ENCODE assay signal across 18 cellular contexts in the genomic region with DNA sequence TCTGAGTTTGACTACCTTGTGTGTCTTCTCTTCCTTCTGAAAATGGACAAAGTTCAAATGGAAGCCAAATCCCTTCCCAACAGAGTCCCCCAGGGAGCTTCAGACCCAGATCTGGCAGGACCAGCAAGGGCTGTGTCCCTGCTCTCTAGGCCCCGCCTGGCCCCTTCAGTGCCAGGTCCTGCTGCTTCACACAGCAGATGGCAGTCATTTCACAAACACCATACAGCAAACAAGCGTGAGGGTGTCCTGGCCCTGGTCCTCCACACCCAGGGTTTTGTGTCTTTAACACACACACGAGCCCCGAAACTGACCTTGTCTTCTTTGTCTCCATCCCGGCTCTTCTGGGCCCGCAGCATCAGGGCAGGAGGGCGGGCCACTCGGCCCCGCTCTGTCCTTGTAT.
"Had no signal": no experiment of that assay in that cellular context is flagged by ENCODE, and none has a peak within 500 bp of the region (broad histone marks: within the 10 kb centered on the region; RNA-seq: fewer than 3 reads in every experiment).

No MANE protein-coding gene starts in this region.

- H3K9ac ChIP-seq: parathyroid adenoma had no signal

- H3K9me3 ChIP-seq: esophagus muscularis mucosa, gastroesophageal sphincter, neutrophil had no signal

- H3K9me3 Mint-ChIP-seq: activated T-cell treated with anti-CD3 and anti-CD28 coated beads, Interleukin-2, amount 50 U/mL, for 72 hours; central memory CD8-positive, alpha-beta T cell; naive thymus-derived CD8-positive, alpha-beta T cell had no signal

- H3K4me3 Mint-ChIP-seq: activated T-cell treated with anti-CD3 and anti-CD28 coated beads, Interleukin-2, amount 50 U/mL, for 72 hours; central memory CD8-positive, alpha-beta T cell; immature natural killer cell; naive thymus-derived CD8-positive, alpha-beta T cell had no signal

- H3K4me1 Mint-ChIP-seq: central memory CD8-positive, alpha-beta T cell; immature natural killer cell had no signal

- H3K36me3 Mint-ChIP-seq: immature natural killer cell; naive thymus-derived CD8-positive, alpha-beta T cell had no signal

- H3K27me3 ChIP-seq: brain microvascular endothelial cell, neutrophil had no signal

- H3K27ac Mint-ChIP-seq: activated T-cell treated with anti-CD3 and anti-CD28 coated beads, Interleukin-2, amount 50 U/mL, for 72 hours; immature natural killer cell; naive thymus-derived CD8-positive, alpha-beta T cell had no signal

- H3K79me2 ChIP-seq: parathyroid adenoma had no signal

- H3K27ac ChIP-seq: brain microvascular endothelial cell, esophagus muscularis mucosa, gastroesophageal sphincter, neutrophil, parathyroid adenoma, WERI-Rb-1 had no signal

- H3K36me3 ChIP-seq: brain microvascular endothelial cell, esophagus muscularis mucosa, gastroesophageal sphincter, neutrophil, WERI-Rb-1 had no signal

- H3K4me1 ChIP-seq: gastroesophageal sphincter had no signal

- ATAC-seq: activated T-cell treated with anti-CD3 and anti-CD28 coated beads, Interleukin-2, amount 50 U/mL, for 72 hours; gastroesophageal sphincter; naive thymus-derived CD8-positive, alpha-beta T cell had no signal

- H2AFZ ChIP-seq: parathyroid adenoma had no signal

- H3K27me3 Mint-ChIP-seq: central memory CD8-positive, alpha-beta T cell had no signal

- DNase-seq: activated CD4-positive, alpha-beta T cell treated with anti-CD3 and anti-CD28 coated beads for 1 hour; activated CD8-positive, alpha-beta memory T cell treated with anti-CD3 and anti-CD28 coated beads, Interleukin-2, amount 50 U/mL, for 48 hours; activated effector memory CD4-positive, alpha-beta T cell treated with anti-CD3 and anti-CD28 coated beads, Interleukin-2, amount 50 U/mL, for 16 hours; activated naive CD4-positive, alpha-beta T cell treated with anti-CD3 and anti-CD28 coated beads, Interleukin-2, amount 50 U/mL, for 16 hours; activated T-cell treated with anti-CD3 and anti-CD28 coated beads, Interleukin-2, amount 50 U/mL, for 72 hours; aorta; brain microvascular endothelial cell; effector CD4-positive, alpha-beta T cell; immature natural killer cell; mesendoderm; naive thymus-derived CD8-positive, alpha-beta T cell; stimulated activated naive CD4-positive, alpha-beta T cell; WERI-Rb-1 had no signal

- H3K4me3 ChIP-seq: esophagus muscularis mucosa, gastroesophageal sphincter had no signal
